ENCODE assay signal across 22 cellular contexts in genomic region chr17:47724705-47725104, GRCh38. TPM values are rescaled to one million over a fixed set of nuclear protein-coding genes. Genes with fewer than 3 reads are reported as not detected.
DNase-seq lines count a peak whose midpoint lies in the region; ATAC-seq lines count a peak whose summit lies in the region.
"Had no signal": no experiment of that assay in that cellular context is flagged by ENCODE, and none has a peak within 500 bp of the region (broad histone marks: within the 10 kb centered on the region; RNA-seq: fewer than 3 reads in every experiment).

No MANE protein-coding gene starts in this region.

- no peak overlapping the region for H3K4me3 Mint-ChIP-seq in activated CD4-positive, alpha-beta T cell treated with anti-CD3 and anti-CD28 coated beads for 36 hours
- peak overlapping the region; percentile 49 for H3K4me3 Mint-ChIP-seq in activated naive CD4-positive, alpha-beta T cell treated with anti-CD3 and anti-CD28 coated beads, Interleukin-2, amount 50 U/mL, for 24 hours
- H3K4me3 Mint-ChIP-seq in activated naive CD8-positive, alpha-beta T cell treated with anti-CD3 and anti-CD28 coated beads, Interleukin-2, amount 50 U/mL, for 24 hours = no peak overlapping the region
- H3K4me3 Mint-ChIP-seq in stimulated activated naive CD8-positive, alpha-beta T cell treated with anti-CD3 and anti-CD28 coated beads, Interleukin-15, amount 100 ng/mL, for 72 hours = peak overlapping the region in 1 of 2 donors; percentile 19
- H3K4me3 Mint-ChIP-seq: GM23338 had no signal

- peak overlapping the region; percentile 0 for H3K27ac Mint-ChIP-seq in activated CD4-positive, alpha-beta T cell treated with anti-CD3 and anti-CD28 coated beads for 36 hours
- peak overlapping the region; percentile 88 for H3K27ac Mint-ChIP-seq in activated naive CD4-positive, alpha-beta T cell treated with anti-CD3 and anti-CD28 coated beads, Interleukin-2, amount 50 U/mL, for 24 hours
- peak overlapping the region; percentile 35 for H3K27ac Mint-ChIP-seq in activated naive CD8-positive, alpha-beta T cell treated with anti-CD3 and anti-CD28 coated beads, Interleukin-2, amount 50 U/mL, for 24 hours
- peak overlapping the region; percentile 14 to 74 for H3K27ac Mint-ChIP-seq in stimulated activated naive CD8-positive, alpha-beta T cell treated with anti-CD3 and anti-CD28 coated beads, Interleukin-15, amount 100 ng/mL, for 72 hours
- H3K27ac Mint-ChIP-seq: CD14-positive monocyte, GM23338 had no signal

- no peaks in the 10 kb centered on the region for H3K9me3 Mint-ChIP-seq in activated CD4-positive, alpha-beta T cell treated with anti-CD3 and anti-CD28 coated beads for 36 hours (ENCODE audit: low read depth)
- no peaks in the 10 kb centered on the region for H3K9me3 Mint-ChIP-seq in activated naive CD4-positive, alpha-beta T cell treated with anti-CD3 and anti-CD28 coated beads, Interleukin-2, amount 50 U/mL, for 24 hours
- H3K9me3 Mint-ChIP-seq in activated naive CD8-positive, alpha-beta T cell treated with anti-CD3 and anti-CD28 coated beads, Interleukin-2, amount 50 U/mL, for 24 hours = no peaks in the 10 kb centered on the region
- H3K9me3 Mint-ChIP-seq in stimulated activated naive CD8-positive, alpha-beta T cell treated with anti-CD3 and anti-CD28 coated beads, Interleukin-15, amount 100 ng/mL, for 72 hours = no peaks in the 10 kb centered on the region
- H3K9me3 Mint-ChIP-seq: GM23338 had no signal

- no peaks in the 10 kb centered on the region for H3K36me3 Mint-ChIP-seq in activated CD4-positive, alpha-beta T cell treated with anti-CD3 and anti-CD28 coated beads for 36 hours (ENCODE audit: low read depth)
- no peaks in the 10 kb centered on the region for H3K36me3 Mint-ChIP-seq in activated naive CD4-positive, alpha-beta T cell treated with anti-CD3 and anti-CD28 coated beads, Interleukin-2, amount 50 U/mL, for 24 hours
- H3K36me3 Mint-ChIP-seq in activated naive CD8-positive, alpha-beta T cell treated with anti-CD3 and anti-CD28 coated beads, Interleukin-2, amount 50 U/mL, for 24 hours (ENCODE audit: low read depth) = no peaks in the 10 kb centered on the region
- H3K36me3 Mint-ChIP-seq: CD14-positive monocyte had no signal

- POLR2A ChIA-PET in activated CD4-positive, alpha-beta T cell treated with anti-CD3 and anti-CD28 coated beads for 36 hours (lab: Charles Lee) = interaction anchor here (0.6 kb wide), 1 partner anchor 1818 kb away, joined by 4 read pairs; no protein-coding TSS in a partner anchor

- intact Hi-C loops in activated CD4-positive, alpha-beta T cell treated with anti-CD3 and anti-CD28 coated beads for 36 hours (cut with DNase I, micrococcal nuclease) = loop anchor here in 1 of 2 experiments (5.0 to 10.0 kb wide), 2 partner anchors 380 to 537 kb away; partner anchors contain the start of genes CBX1, CDC27 and SNX11

- CTCF ChIA-PET in activated CD4-positive, alpha-beta T cell treated with anti-CD3 and anti-CD28 coated beads for 36 hours (lab: Charles Lee) = interaction anchor here (0.6 to 4.6 kb wide), 10 partner anchors 7 to 101 kb away, joined by 3 to 28 read pairs (median 4); partner anchors contain the start of gene TBX21

- no peak for DNase-seq in activated CD4-positive, alpha-beta T cell treated with anti-CD3 and anti-CD28 coated beads for 36 hours
- DNase-seq in activated CD4-positive, alpha-beta T cell treated with anti-CD3 and anti-CD28 coated beads for 4 hours = no peak
- DNase-seq in activated naive CD4-positive, alpha-beta T cell (lab: John Stamatoyannopoulos, UW) = no peak
- DNase-seq in activated naive CD8-positive, alpha-beta T cell treated with anti-CD3 and anti-CD28 coated beads, Interleukin-2, amount 50 U/mL, for 24 hours = no peak
- DNase-seq in stimulated activated naive CD8-positive, alpha-beta T cell treated with anti-CD3 and anti-CD28 coated beads, Interleukin-15, amount 100 ng/mL, for 72 hours = no peak
- no peak for DNase-seq in H4 (ENCODE audit: low spot score)
- DNase-seq in NCI-H1694 treated with DMSO at 0.1 percent for 48 hours (lab: John Stamatoyannopoulos, UW) = no peak
- DNase-seq: 8988T, DMS79 treated with DMSO at 0.1 percent for 48 hours, Kasumi-1, MG63, NCI-H1048, NCI-H1436, NCI-H2029 treated with DMSO at 0.1 percent for 48 hours, NCI-H2171, NCI-H446, NCI-H69 had no signal

- H3K27me3 Mint-ChIP-seq in activated CD4-positive, alpha-beta T cell treated with anti-CD3 and anti-CD28 coated beads for 36 hours = no peaks in the 10 kb centered on the region
- H3K27me3 Mint-ChIP-seq in activated naive CD4-positive, alpha-beta T cell treated with anti-CD3 and anti-CD28 coated beads, Interleukin-2, amount 50 U/mL, for 24 hours = no peaks in the 10 kb centered on the region
- H3K27me3 Mint-ChIP-seq in activated naive CD8-positive, alpha-beta T cell treated with anti-CD3 and anti-CD28 coated beads, Interleukin-2, amount 50 U/mL, for 24 hours = no peaks in the 10 kb centered on the region
- H3K27me3 Mint-ChIP-seq in stimulated activated naive CD8-positive, alpha-beta T cell treated with anti-CD3 and anti-CD28 coated beads, Interleukin-15, amount 100 ng/mL, for 72 hours = no peaks in the 10 kb centered on the region

- H3K4me1 Mint-ChIP-seq in activated CD4-positive, alpha-beta T cell treated with anti-CD3 and anti-CD28 coated beads for 36 hours = peaks cover 96% of the 10 kb centered on the region
- H3K4me1 Mint-ChIP-seq in activated naive CD4-positive, alpha-beta T cell treated with anti-CD3 and anti-CD28 coated beads, Interleukin-2, amount 50 U/mL, for 24 hours = peaks cover 83% of the 10 kb centered on the region
- H3K4me1 Mint-ChIP-seq in activated naive CD8-positive, alpha-beta T cell treated with anti-CD3 and anti-CD28 coated beads, Interleukin-2, amount 50 U/mL, for 24 hours = peaks cover 90% of the 10 kb centered on the region
- H3K4me1 Mint-ChIP-seq in stimulated activated naive CD8-positive, alpha-beta T cell treated with anti-CD3 and anti-CD28 coated beads, Interleukin-15, amount 100 ng/mL, for 72 hours = peaks cover 100% of the 10 kb centered on the region

- no peak for ATAC-seq in activated CD4-positive, alpha-beta T cell treated with anti-CD3 and anti-CD28 coated beads for 36 hours
- ATAC-seq in activated naive CD8-positive, alpha-beta T cell treated with anti-CD3 and anti-CD28 coated beads, Interleukin-2, amount 50 U/mL, for 24 hours = no peak
- ATAC-seq in stimulated activated naive CD8-positive, alpha-beta T cell treated with anti-CD3 and anti-CD28 coated beads, Interleukin-15, amount 100 ng/mL, for 72 hours = no peak
- ATAC-seq: GM23338, HCT116, Panc1 had no signal

RNA-seq across cellular contexts. Expression of gene TBX21, which starts 8.3 kb away (rescaled TPM):
- 10 to 100 TPM; 73.4 to 76.8 TPM for total RNA-seq in activated CD4-positive, alpha-beta T cell treated with anti-CD3 and anti-CD28 coated beads for 36 hours
- 0.10 TPM in 1 of 2 replicates, not detected in the other for total RNA-seq in H4 (2014; rRNA removed; shearing (Covaris generic))
- total RNA-seq: GM23338 had no signal

RNA-seq across cellular contexts. Expression of gene TBKBP1, which starts 30.7 kb away (rescaled TPM):
- 10 to 100 TPM; 21.8 to 23.1 TPM for total RNA-seq in activated CD4-positive, alpha-beta T cell treated with anti-CD3 and anti-CD28 coated beads for 36 hours
- 7.8 and 13.7 TPM in 2 replicates for total RNA-seq in H4 (2014; rRNA removed; shearing (Covaris generic))

Comparison
In these comparisons a context has a peak if more than half of its experiments do, and no peak if none do; other contexts are left out.
1. H3K27ac Mint-ChIP-seq: peak in every context shown above with its lines; median percentile 88 in activated naive CD4-positive, alpha-beta T cell treated with anti-CD3 and anti-CD28 coated beads, Interleukin-2, amount 50 U/mL, for 24 hours; 44 in stimulated activated naive CD8-positive, alpha-beta T cell treated with anti-CD3 and anti-CD28 coated beads, Interleukin-15, amount 100 ng/mL, for 72 hours; 35 in activated naive CD8-positive, alpha-beta T cell treated with anti-CD3 and anti-CD28 coated beads, Interleukin-2, amount 50 U/mL, for 24 hours; 0 in activated CD4-positive, alpha-beta T cell treated with anti-CD3 and anti-CD28 coated beads for 36 hours.
2. RNA of gene TBX21, which starts 8.3 kb away (total RNA-seq): 73.4 to 76.8 TPM in activated CD4-positive, alpha-beta T cell treated with anti-CD3 and anti-CD28 coated beads for 36 hours; 0.10 TPM in H4; every median in the first group is over 10 times any median in the second.